In the genomic region with DNA sequence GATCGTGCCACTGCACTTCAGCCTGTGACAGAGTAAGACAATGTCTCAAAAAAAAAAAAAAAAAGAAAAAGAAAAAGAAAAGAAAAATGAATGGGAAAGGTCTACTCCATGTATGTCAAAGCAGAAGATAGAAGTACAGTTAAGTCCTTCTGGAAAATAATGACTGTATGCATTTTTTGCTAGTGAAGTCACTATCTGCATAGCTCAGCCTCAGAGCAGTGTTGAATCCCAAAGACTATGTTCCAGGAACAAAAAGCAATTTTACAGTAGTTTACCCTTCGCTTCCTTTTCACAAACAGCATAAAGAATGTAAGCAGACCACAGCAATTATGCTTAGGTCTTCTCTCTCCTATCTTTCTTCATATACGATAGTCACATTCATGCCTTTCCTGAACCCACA, we compare ENCODE assay signal across 29 cellular contexts.
DNase-seq lines count a peak whose midpoint lies in the region; TF ChIP-seq lines count a peak whose summit lies in the region.
"Had no signal": no experiment of that assay in that cellular context is flagged by ENCODE, and none has a peak within 500 bp of the region (broad histone marks: within the 10 kb centered on the region; RNA-seq: fewer than 3 reads in every experiment).

No MANE protein-coding gene starts in this region.

- dilution Hi-C loops in mammary epithelial cell (cut with HindIII; ENCODE audit: low sequenced_read_pairs): no loop called here

- H3K36me3 ChIP-seq in GM23248 (ENCODE audit: low read depth) (no peaks in the 10 kb centered on the region), hepatocyte (replicated peaks; ENCODE audit: insufficient read depth, low read depth) (no peaks in the 10 kb centered on the region), mammary epithelial cell (ENCODE audit: insufficient read depth, low read length) (no peaks in the 10 kb centered on the region)
- H3K36me3 ChIP-seq: esophagus muscularis mucosa, gastroesophageal sphincter, right atrium auricular region, tibial nerve, WERI-Rb-1 had no signal

- BruUV-seq in mammary epithelial cell (replicated peaks; lab: Mats Ljungman, UMichigan): no TSS peak

- H3K79me2 ChIP-seq in GM23248 (ENCODE audit: insufficient read depth): no peaks in the 10 kb centered on the region
- no peaks in the 10 kb centered on the region for H3K79me2 ChIP-seq in hepatocyte
- H3K79me2 ChIP-seq in mammary epithelial cell (ENCODE audit: insufficient read depth, low read length): no peaks in the 10 kb centered on the region
- H3K79me2 ChIP-seq: parathyroid adenoma had no signal

- no peak overlapping the region for H2AFZ ChIP-seq in GM23248
- H2AFZ ChIP-seq in hepatocyte: no peak overlapping the region
- no peak overlapping the region for H2AFZ ChIP-seq in mammary epithelial cell (ENCODE audit: low read depth, low read length)
- H2AFZ ChIP-seq: parathyroid adenoma had no signal

- no peak overlapping the region for H3K4me2 ChIP-seq in GM23248 (ENCODE audit: unreplicated experiment)
- H3K4me2 ChIP-seq in hepatocyte: no peak overlapping the region
- H3K4me2 ChIP-seq in mammary epithelial cell (ENCODE audit: insufficient read depth, low read depth, low read length): no peak overlapping the region

- 29 to 30% methylated on average over 3 of the region's 3 CpGs for WGBS in GM23248 (ENCODE audit: low coverage in 1 of 2, low lambda C conversion rate in 2 of 2, missing lambda C conversion rate in 2 of 2), 2 experiments
- 77% methylated on average over 3 of the region's 3 CpGs for WGBS in hepatocyte (ENCODE audit: low lambda C conversion rate, missing lambda C conversion rate)
- WGBS in mammary epithelial cell (ENCODE audit: low coverage, missing lambda C conversion rate): 59% methylated on average over 3 of the region's 3 CpGs

- H3K9me2 ChIP-seq in GM23248 (ENCODE audit: insufficient read depth): no peaks in the 10 kb centered on the region
- H3K9me2 ChIP-seq in hepatocyte (replicated peaks; ENCODE audit: insufficient read depth): no peaks in the 10 kb centered on the region

- H3K9me3 ChIP-seq in GM23248 (ENCODE audit: low read depth) (no peaks in the 10 kb centered on the region), hepatocyte (ENCODE audit: low read depth) (no peaks in the 10 kb centered on the region), mammary epithelial cell (replicated peaks; ENCODE audit: insufficient read depth, low read length) (peaks cover 17% of the 10 kb centered on the region)
- H3K9me3 ChIP-seq: esophagus muscularis mucosa, gastroesophageal sphincter, right atrium auricular region, tibial nerve had no signal

- in situ Hi-C loops in GM23248 (cut with MboI) (no loop called here), mammary epithelial cell (cut with MboI; ENCODE audit: low sequenced_read_pairs in 2 of 2) (no loop called here)

- intact Hi-C loops in mammary epithelial cell (cut with micrococcal nuclease): no loop called here

- DNase-seq in GM23248 (peak; percentile 44), astrocyte of the hippocampus (ENCODE audit: low read depth, low spot score) (peak; percentile 69), hepatocyte (ENCODE audit: low spot score) (peak; percentile 41), stromal cell of bone marrow (ENCODE audit: low read depth) (peak; percentile 17), NCI-H187 (lab: John Stamatoyannopoulos, UW) (no peak), mammary epithelial cell (no peak)
- no peak for DNase-seq in stimulated activated naive CD4-positive, alpha-beta T cell (lab: John Stamatoyannopoulos, UW)
- DNase-seq: activated CD4-positive, alpha-beta T cell treated with anti-CD3 and anti-CD28 coated beads for 48 hours; anterior cingulate cortex; Calu3; caudate nucleus; DMS79; GF-D8; GOT3; hippocampal formation; left colon; NCI-H1105; NCI-H1930; NCI-H2227 treated with DMSO at 0.1 percent for 48 hours; NCI-H526; stimulated activated CD4-positive, alpha-beta T cell treated with anti-CD3 and anti-CD28 coated beads, Interleukin-2, amount 100 ng/mL, for 24 hours; stimulated activated CD8-positive, alpha-beta memory T cell treated with anti-CD3 and anti-CD28 coated beads, Interleukin-4, amount 100 ng/mL, for 48 hours; T-cell; WERI-Rb-1 had no signal

- CTCF ChIA-PET in mammary epithelial cell (lab: Charles Lee; ENCODE audit: low non-redundant PET): no interaction called here

- no peak overlapping the region for H3K4me3 ChIP-seq in GM23248
- no peak overlapping the region for H3K4me3 ChIP-seq in hepatocyte
- no peak overlapping the region for H3K4me3 ChIP-seq in mammary epithelial cell (replicated peaks in 1 of 3; ENCODE audit: insufficient read depth in 1 of 3, low read depth in 2 of 3, low read length in 3 of 3)
- H3K4me3 ChIP-seq: esophagus muscularis mucosa, gastroesophageal sphincter, right atrium auricular region, tibial nerve had no signal

- no peak for TF ChIP-seq CTCF in hepatocyte (IDR thresholded peaks at IDR 0.05; ENCODE audit: poor library complexity)
- TF ChIP-seq CTCF in mammary epithelial cell (conservative IDR thresholded peaks at IDR 0.05 in 1 of 2, IDR thresholded peaks at IDR 0.05 in 1 of 2; ENCODE audit: extremely low read depth in 1 of 2, insufficient read depth in 1 of 2, low read depth in 1 of 2, low read length in 2 of 2): no peak

- H3K9ac ChIP-seq in GM23248: no peak overlapping the region
- no peak overlapping the region for H3K9ac ChIP-seq in mammary epithelial cell (ENCODE audit: insufficient read depth, low read length)
- H3K9ac ChIP-seq: parathyroid adenoma had no signal

- H3F3A ChIP-seq in GM23248 (ENCODE audit: insufficient read depth): no peaks in the 10 kb centered on the region

- H4K20me1 ChIP-seq in GM23248 (ENCODE audit: insufficient read depth): no peaks in the 10 kb centered on the region
- no peaks in the 10 kb centered on the region for H4K20me1 ChIP-seq in hepatocyte (ENCODE audit: insufficient read depth, poor library complexity, severe bottlenecking)
- no peaks in the 10 kb centered on the region for H4K20me1 ChIP-seq in mammary epithelial cell (ENCODE audit: insufficient read depth, low read length)

- H3K27me3 ChIP-seq in GM23248 (replicated peaks; ENCODE audit: insufficient read depth) (no peaks in the 10 kb centered on the region), hepatocyte (no peaks in the 10 kb centered on the region), mammary epithelial cell (ENCODE audit: insufficient read depth, low read length) (no peaks in the 10 kb centered on the region)
- H3K27me3 ChIP-seq: esophagus muscularis mucosa, gastroesophageal sphincter, right atrium auricular region, tibial nerve had no signal

- H3K27ac ChIP-seq in GM23248 (no peak overlapping the region), hepatocyte (peak overlapping the region; percentile 56), mammary epithelial cell (ENCODE audit: insufficient read depth, low read depth, low read length) (no peak overlapping the region)
- H3K27ac ChIP-seq: esophagus muscularis mucosa, gastroesophageal sphincter, parathyroid adenoma, right atrium auricular region, tibial nerve had no signal

- H3K4me1 ChIP-seq in GM23248 (ENCODE audit: insufficient read depth) (no peaks in the 10 kb centered on the region), hepatocyte (ENCODE audit: insufficient read depth) (peaks cover 9% of the 10 kb centered on the region), mammary epithelial cell (ENCODE audit: insufficient read depth, low read length) (no peaks in the 10 kb centered on the region)
- H3K4me1 ChIP-seq: esophagus muscularis mucosa, gastroesophageal sphincter, parathyroid adenoma, right atrium auricular region, tibial nerve had no signal

Comparison
In these comparisons a context has a peak if more than half of its experiments do, and no peak if none do; other contexts are left out.
1. DNase-seq: peak in GM23248 (single experiment), astrocyte of the hippocampus (single experiment), hepatocyte (single experiment) and stromal cell of bone marrow (single experiment); none in NCI-H187 (0 of 2), stimulated activated naive CD4-positive, alpha-beta T cell (0 of 6) and mammary epithelial cell (single experiment).